19 cellular contexts compared by ENCODE assay signal in genomic region chr4:152098365-152099060, GRCh38.
DNase-seq lines count a peak whose midpoint lies in the region; ATAC-seq and TF ChIP-seq lines count a peak whose summit lies in the region.
"Had no signal": no experiment of that assay in that cellular context is flagged by ENCODE, and none has a peak within 500 bp of the region (broad histone marks: within the 10 kb centered on the region; RNA-seq: fewer than 3 reads in every experiment).

No MANE protein-coding gene starts in this region.

- peaks cover 90 to 97% (median 97%) of the 10 kb centered on the region in 3 donors for H3K4me1 Mint-ChIP-seq in CD8-positive, alpha-beta memory T cell
- H3K4me1 Mint-ChIP-seq in activated T-helper 17 cell treated with anti-CD3 and anti-CD28 coated beads, Interleukin-2, amount 50 U/mL, for 72 hours = peaks cover 70% of the 10 kb centered on the region

- peaks cover 0 to 2% (median 0%) of the 10 kb centered on the region in 5 donors for H3K9me3 Mint-ChIP-seq in CD8-positive, alpha-beta memory T cell
- H3K9me3 Mint-ChIP-seq in activated T-helper 17 cell treated with anti-CD3 and anti-CD28 coated beads, Interleukin-2, amount 50 U/mL, for 72 hours = no peaks in the 10 kb centered on the region

- TF ChIP-seq CTCF in left lung (IDR thresholded peaks at IDR 0.05) = no peak

- CTCF ChIA-PET in CD8-positive, alpha-beta memory T cell (lab: Charles Lee) = no interaction called here

- no peak overlapping the region; a peak in 1 of 22 replicates for H3K9ac ChIP-seq in BLaER1 treated with 17β-estradiol and CSF1 and Interleukin-3, amounts not matched to agents 10 nM and 100 nM

- H3K4me3 Mint-ChIP-seq in CD8-positive, alpha-beta memory T cell = peak overlapping the region in 2 of 7 donors; percentile 30 to 56
- peak overlapping the region; percentile 89 for H3K4me3 Mint-ChIP-seq in activated T-helper 17 cell treated with anti-CD3 and anti-CD28 coated beads, Interleukin-2, amount 50 U/mL, for 72 hours
- H3K4me3 Mint-ChIP-seq: dendritic cell treated with granulocyte-macrophage colony-stimulating factor and Interleukin-4, amounts not matched to agents 40 ng/mL and 50 ng/mL, for 4 days had no signal

- DNase-seq in CD8-positive, alpha-beta memory T cell = no peak
- peak; percentile 60 for DNase-seq in left kidney (ENCODE audit: low read depth, low spot score)
- DNase-seq in left lung = no peak
- no peak for DNase-seq in RKO (ENCODE audit: low spot score)
- no peak for DNase-seq in NCI-H345 (lab: John Stamatoyannopoulos, UW)
- DNase-seq: activated CD4-positive, alpha-beta T cell treated with anti-CD3 and anti-CD28 coated beads, Interleukin-2, amount 50 U/mL, for 4 hours; NCI-H1436; NCI-H524 treated with DMSO at 0.1 percent for 48 hours; stimulated activated CD4-positive, alpha-beta T cell treated with anti-CD3 and anti-CD28 coated beads, Interleukin-4, amount 100 ng/mL, for 1 hour; stomach; upper lobe of right lung had no signal

- no peaks in the 10 kb centered on the region for H3K36me3 ChIP-seq in BLaER1 treated with 17β-estradiol and CSF1 and Interleukin-3, amounts not matched to agents 10 nM and 100 nM
- H3K36me3 ChIP-seq in CD8-positive, alpha-beta memory T cell (ENCODE audit: insufficient read depth, low read length) = no peaks in the 10 kb centered on the region
- no peaks in the 10 kb centered on the region for H3K36me3 ChIP-seq in left lung
- H3K36me3 ChIP-seq: adrenal gland, stomach, upper lobe of right lung had no signal

- peak overlapping the region in 4 of 11 experiments; percentile 26 to 58 (median 35); a peak in 6 of 22 replicates for H3K27ac ChIP-seq in BLaER1 treated with 17β-estradiol and CSF1 and Interleukin-3, amounts not matched to agents 10 nM and 100 nM
- H3K27ac ChIP-seq in CD8-positive, alpha-beta memory T cell (ENCODE audit: low read depth, low read length) = no peak overlapping the region
- H3K27ac ChIP-seq in left lung = no peak overlapping the region
- H3K27ac ChIP-seq: epithelial cell of prostate, HL-60, upper lobe of right lung had no signal

- intact Hi-C loops in left lung (cut with DNase I) = no loop called here

- peak overlapping the region; percentile 94 to 100 (median 97) for H3K27ac Mint-ChIP-seq in CD8-positive, alpha-beta memory T cell
- H3K27ac Mint-ChIP-seq in activated T-helper 17 cell treated with anti-CD3 and anti-CD28 coated beads, Interleukin-2, amount 50 U/mL, for 72 hours = peak overlapping the region; percentile 95
- H3K27ac Mint-ChIP-seq: dendritic cell treated with granulocyte-macrophage colony-stimulating factor and Interleukin-4, amounts not matched to agents 40 ng/mL and 50 ng/mL, for 4 days had no signal

- peaks cover 3 to 12% (median 6%) of the 10 kb centered on the region in 3 donors for H3K36me3 Mint-ChIP-seq in CD8-positive, alpha-beta memory T cell
- H3K36me3 Mint-ChIP-seq in activated T-helper 17 cell treated with anti-CD3 and anti-CD28 coated beads, Interleukin-2, amount 50 U/mL, for 72 hours (ENCODE audit: low read depth) = peaks cover 6% of the 10 kb centered on the region

- POLR2A ChIA-PET in CD8-positive, alpha-beta memory T cell (lab: Charles Lee) = no interaction called here

- H3K27me3 Mint-ChIP-seq in CD8-positive, alpha-beta memory T cell = no peaks in the 10 kb centered on the region
- H3K27me3 Mint-ChIP-seq in activated T-helper 17 cell treated with anti-CD3 and anti-CD28 coated beads, Interleukin-2, amount 50 U/mL, for 72 hours = no peaks in the 10 kb centered on the region
- H3K27me3 Mint-ChIP-seq: dendritic cell treated with granulocyte-macrophage colony-stimulating factor and Interleukin-4, amounts not matched to agents 40 ng/mL and 50 ng/mL, for 4 days had no signal

- peak overlapping the region; percentile 72 to 91 (median 81) for H3K4me2 ChIP-seq in BLaER1 treated with 17β-estradiol and CSF1 and Interleukin-3, amounts not matched to agents 10 nM and 100 nM

- H3K4me1 ChIP-seq in BLaER1 treated with 17β-estradiol and CSF1 and Interleukin-3, amounts not matched to agents 10 nM and 100 nM = peaks cover 62 to 100% (median 96%) of the 10 kb centered on the region in 10 experiments
- H3K4me1 ChIP-seq in CD8-positive, alpha-beta memory T cell (ENCODE audit: insufficient read depth, low read length) = peaks cover 94% of the 10 kb centered on the region
- H3K4me1 ChIP-seq in left lung = peaks cover 0 to 7% of the 10 kb centered on the region in 2 donors
- H3K4me1 ChIP-seq: adrenal gland, upper lobe of right lung had no signal

- no peaks in the 10 kb centered on the region for H4K20me1 ChIP-seq in BLaER1 treated with 17β-estradiol and CSF1 and Interleukin-3, amounts not matched to agents 10 nM and 100 nM

- ATAC-seq in activated T-helper 17 cell treated with anti-CD3 and anti-CD28 coated beads, Interleukin-2, amount 50 U/mL, for 72 hours (replicated peaks) = no peak
- no peak for ATAC-seq in left lung
- ATAC-seq: HCT116, upper lobe of right lung had no signal

- H3K27me3 ChIP-seq in BLaER1 treated with 17β-estradiol and CSF1 and Interleukin-3, amounts not matched to agents 10 nM and 100 nM = no peaks in the 10 kb centered on the region
- no peaks in the 10 kb centered on the region for H3K27me3 ChIP-seq in CD8-positive, alpha-beta memory T cell (ENCODE audit: insufficient read depth, low read length, poor library complexity, severe bottlenecking)
- no peaks in the 10 kb centered on the region for H3K27me3 ChIP-seq in left lung
- H3K27me3 ChIP-seq: adrenal gland, stomach, upper lobe of right lung had no signal

- H3K9me3 ChIP-seq in BLaER1 treated with 17β-estradiol and CSF1 and Interleukin-3, amounts not matched to agents 10 nM and 100 nM (replicated peaks in 1 of 11) = peaks cover 0 to 21% (median 11%) of the 10 kb centered on the region in 11 experiments; a peak in 18 of 22 replicates
- H3K9me3 ChIP-seq in CD8-positive, alpha-beta memory T cell (ENCODE audit: low read length) = no peaks in the 10 kb centered on the region
- no peaks in the 10 kb centered on the region for H3K9me3 ChIP-seq in left lung
- H3K9me3 ChIP-seq: adrenal gland, stomach, upper lobe of right lung had no signal

- no peak overlapping the region for H3K4me3 ChIP-seq in BLaER1 treated with 17β-estradiol and CSF1 and Interleukin-3, amounts not matched to agents 10 nM and 100 nM
- H3K4me3 ChIP-seq in CD8-positive, alpha-beta memory T cell (ENCODE audit: low read length) = no peak overlapping the region
- H3K4me3 ChIP-seq in left lung = no peak overlapping the region
- H3K4me3 ChIP-seq: adrenal gland, skin epidermis, stomach, upper lobe of right lung had no signal
